1 cellular context compared by ENCODE assay signal in the genomic region with DNA sequence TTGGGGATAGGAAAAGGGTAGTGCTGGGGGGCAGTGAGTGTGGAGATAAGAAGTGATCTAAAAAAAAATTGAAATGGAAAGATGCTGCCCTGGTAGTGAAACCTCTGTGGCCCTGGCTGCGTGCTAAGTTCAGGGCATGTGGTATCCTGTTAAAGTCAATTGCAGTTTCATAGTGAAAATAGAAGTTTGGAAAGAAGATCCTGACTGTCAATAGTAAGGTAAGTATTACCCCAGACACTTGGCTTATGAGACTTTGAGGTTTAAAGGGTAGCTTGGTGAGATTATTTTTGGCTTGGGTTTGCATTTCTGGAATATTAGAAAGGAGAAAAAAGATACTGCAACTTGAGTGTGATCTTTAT.
TF ChIP-seq lines count a peak whose summit lies in the region.

No MANE protein-coding gene starts in this region.

TF ChIP-seq in GM23338, 12 proteins besides CTCF, POLR2A, EP300 and RAD21:
- TF ChIP-seq CREB1 (CRISPR knock-in tag; IDR thresholded peaks at IDR 0.05; ENCODE audit: low read depth) = no peak
- no peak for TF ChIP-seq EZH2phosphoT487 (IDR thresholded peaks at IDR 0.05; ENCODE audit: unreplicated experiment)
- TF ChIP-seq ZNF331 (CRISPR knock-in tag; IDR thresholded peaks at IDR 0.05; ENCODE audit: low read depth) = no peak
- TF ChIP-seq, protein P1, sequence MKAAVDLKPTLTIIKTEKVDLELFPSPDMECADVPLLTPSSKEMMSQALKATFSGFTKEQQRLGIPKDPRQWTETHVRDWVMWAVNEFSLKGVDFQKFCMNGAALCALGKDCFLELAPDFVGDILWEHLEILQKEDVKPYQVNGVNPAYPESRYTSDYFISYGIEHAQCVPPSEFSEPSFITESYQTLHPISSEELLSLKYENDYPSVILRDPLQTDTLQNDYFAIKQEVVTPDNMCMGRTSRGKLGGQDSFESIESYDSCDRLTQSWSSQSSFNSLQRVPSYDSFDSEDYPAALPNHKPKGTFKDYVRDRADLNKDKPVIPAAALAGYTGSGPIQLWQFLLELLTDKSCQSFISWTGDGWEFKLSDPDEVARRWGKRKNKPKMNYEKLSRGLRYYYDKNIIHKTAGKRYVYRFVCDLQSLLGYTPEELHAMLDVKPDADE (IDR thresholded peaks at IDR 0.05) = no peak
TF ChIP-seq in GM23338: peak in this region for 0.
